Comparison of ENCODE assay signal across 8 cellular contexts in genomic region chr1:200473698-200474371, GRCh38.
A peak's percentile ranks its signal among the peaks of the same experiment; 100 is the strongest.
DNase-seq lines count a peak whose midpoint lies in the region; ATAC-seq and TF ChIP-seq lines count a peak whose summit lies in the region.

No MANE protein-coding gene starts in this region.

- intact Hi-C loops in activated CD8-positive, alpha-beta T cell treated with anti-CD3 and anti-CD28 coated beads for 36 hours (cut with micrococcal nuclease): loop anchor here (1.0 kb wide), 1 partner anchor 26 kb away; no protein-coding TSS in a partner anchor
- intact Hi-C loops in body of pancreas (cut with DNase I): no loop called here

- TF ChIP-seq POLR2A in body of pancreas (IDR thresholded peaks at IDR 0.05): no peak

- H3K9me3 Mint-ChIP-seq in activated CD8-positive, alpha-beta T cell treated with anti-CD3 and anti-CD28 coated beads for 36 hours: no peaks in the 10 kb centered on the region
- H3K9me3 Mint-ChIP-seq in stimulated activated naive CD8-positive, alpha-beta T cell treated with anti-CD3 and anti-CD28 coated beads, Interleukin-15, Interleukin-2, amounts not matched to agents 100 ng/mL and 50 ng/mL, for 24 hours: no peaks in the 10 kb centered on the region

- 61 to 64% methylated on average over 12 of the region's 12 CpGs for WGBS in body of pancreas, 2 donors

- peak overlapping the region; percentile 40 for H3K27ac Mint-ChIP-seq in activated CD8-positive, alpha-beta T cell treated with anti-CD3 and anti-CD28 coated beads for 36 hours
- peak overlapping the region; percentile 76 for H3K27ac Mint-ChIP-seq in stimulated activated naive CD8-positive, alpha-beta T cell treated with anti-CD3 and anti-CD28 coated beads, Interleukin-15, Interleukin-2, amounts not matched to agents 100 ng/mL and 50 ng/mL, for 24 hours

- no peak overlapping the region for H3K27ac ChIP-seq in body of pancreas

- no peak for TF ChIP-seq CTCF in activated CD8-positive, alpha-beta T cell treated with anti-CD3 and anti-CD28 coated beads for 36 hours (IDR thresholded peaks at IDR 0.05)
- TF ChIP-seq CTCF in body of pancreas (IDR thresholded peaks at IDR 0.05): no peak

- no peaks in the 10 kb centered on the region for H3K36me3 Mint-ChIP-seq in activated CD8-positive, alpha-beta T cell treated with anti-CD3 and anti-CD28 coated beads for 36 hours (ENCODE audit: low read depth)
- no peaks in the 10 kb centered on the region for H3K36me3 Mint-ChIP-seq in stimulated activated naive CD8-positive, alpha-beta T cell treated with anti-CD3 and anti-CD28 coated beads, Interleukin-15, Interleukin-2, amounts not matched to agents 100 ng/mL and 50 ng/mL, for 24 hours (ENCODE audit: low read depth)

- DNase-seq in stimulated activated naive CD4-positive, alpha-beta T cell treated with Interleukin-2 at 50 U/mL for 16 hours (lab: John Stamatoyannopoulos, UW): peak; percentile 26
- DNase-seq in stimulated activated naive CD4-positive, alpha-beta T cell (lab: John Stamatoyannopoulos, UW): no peak
- peak; percentile 49 for DNase-seq in activated CD8-positive, alpha-beta T cell treated with anti-CD3 and anti-CD28 coated beads for 36 hours
- DNase-seq in body of pancreas: no peak
- DNase-seq in SIG-M5 treated with dmso at 0.1 percent for 504 hours (lab: John Stamatoyannopoulos, UW; ENCODE audit: unreplicated experiment): no peak
- no peak for DNase-seq in anterior cingulate cortex (lab: John Stamatoyannopoulos, UW)

- peaks cover 11% of the 10 kb centered on the region for H3K27me3 Mint-ChIP-seq in activated CD8-positive, alpha-beta T cell treated with anti-CD3 and anti-CD28 coated beads for 36 hours
- peaks cover 7% of the 10 kb centered on the region for H3K27me3 Mint-ChIP-seq in stimulated activated naive CD8-positive, alpha-beta T cell treated with anti-CD3 and anti-CD28 coated beads, Interleukin-15, Interleukin-2, amounts not matched to agents 100 ng/mL and 50 ng/mL, for 24 hours

- H3K36me3 ChIP-seq in body of pancreas (replicated peaks in 1 of 2; ENCODE audit: insufficient read depth in 1 of 2, low read depth in 2 of 2): no peaks in the 10 kb centered on the region

- no peak overlapping the region for H3K4me3 ChIP-seq in body of pancreas

- H3K9me3 ChIP-seq in body of pancreas: no peaks in the 10 kb centered on the region

- POLR2A ChIA-PET in activated CD8-positive, alpha-beta T cell treated with anti-CD3 and anti-CD28 coated beads for 36 hours (lab: Charles Lee): interaction anchor here (0.6 kb wide), 1 partner anchor 482 kb away, joined by 3 read pairs; no protein-coding TSS in a partner anchor

- H3K4me3 Mint-ChIP-seq in activated CD8-positive, alpha-beta T cell treated with anti-CD3 and anti-CD28 coated beads for 36 hours: peak overlapping the region; percentile 18
- peak overlapping the region; percentile 55 for H3K4me3 Mint-ChIP-seq in stimulated activated naive CD8-positive, alpha-beta T cell treated with anti-CD3 and anti-CD28 coated beads, Interleukin-15, Interleukin-2, amounts not matched to agents 100 ng/mL and 50 ng/mL, for 24 hours

- no peaks in the 10 kb centered on the region for H3K27me3 ChIP-seq in body of pancreas

- CTCF ChIA-PET in activated CD8-positive, alpha-beta T cell treated with anti-CD3 and anti-CD28 coated beads for 36 hours (lab: Charles Lee): interaction anchor here (1.7 to 2.2 kb wide), 2 partner anchors 10 to 20 kb away, joined by 3 to 8 read pairs; no protein-coding TSS in a partner anchor

- peak; percentile 63 for ATAC-seq in HG03025 (IDR thresholded peaks at IDR 0.05; ENCODE audit: low FRiP score, unreplicated experiment)
- peak; percentile 82 for ATAC-seq in activated CD8-positive, alpha-beta T cell treated with anti-CD3 and anti-CD28 coated beads for 36 hours
- ATAC-seq in body of pancreas: no peak

- peaks cover 35% of the 10 kb centered on the region for H3K4me1 Mint-ChIP-seq in activated CD8-positive, alpha-beta T cell treated with anti-CD3 and anti-CD28 coated beads for 36 hours (ENCODE audit: low read depth)
- peaks cover 45% of the 10 kb centered on the region for H3K4me1 Mint-ChIP-seq in stimulated activated naive CD8-positive, alpha-beta T cell treated with anti-CD3 and anti-CD28 coated beads, Interleukin-15, Interleukin-2, amounts not matched to agents 100 ng/mL and 50 ng/mL, for 24 hours (ENCODE audit: low read depth)

- H3K4me1 ChIP-seq in body of pancreas: no peaks in the 10 kb centered on the region

Comparison
In these comparisons a context has a peak if more than half of its experiments do, and no peak if none do; other contexts are left out.
1. DNase-seq: peak in stimulated activated naive CD4-positive, alpha-beta T cell treated with Interleukin-2 at 50 U/mL for 16 hours (single experiment) and activated CD8-positive, alpha-beta T cell treated with anti-CD3 and anti-CD28 coated beads for 36 hours (single experiment); none in stimulated activated naive CD4-positive, alpha-beta T cell (0 of 6), body of pancreas (0 of 4), SIG-M5 treated with dmso at 0.1 percent for 504 hours (single experiment) and anterior cingulate cortex (0 of 58).